In genomic region chrX:119234931-119235555, GRCh38 we compare ENCODE assay signal across 9 cellular contexts. TPM values are rescaled to one million over a fixed set of nuclear protein-coding genes. Genes with fewer than 3 reads are reported as not detected.
DNase-seq lines count a peak whose midpoint lies in the region; ATAC-seq and TF ChIP-seq lines count a peak whose summit lies in the region.
"Had no signal": no experiment of that assay in that cellular context is flagged by ENCODE, and none has a peak within 500 bp of the region (broad histone marks: within the 10 kb centered on the region; RNA-seq: fewer than 3 reads in every experiment).

No MANE protein-coding gene starts in this region.

- H3K27ac ChIP-seq in gastroesophageal sphincter (peak overlapping the region in 3 of 4 donors; percentile 73 to 89 (median 87)), rectal smooth muscle tissue (ENCODE audit: low read depth, low read length) (peak overlapping the region; percentile 71), lower lobe of right lung (no peak overlapping the region), A673 (ENCODE audit: low read depth, low read length, poor library complexity, severe bottlenecking) (no peak overlapping the region)

- no peak for TF ChIP-seq EP300 in gastroesophageal sphincter (IDR thresholded peaks at IDR 0.05)

- H3K4me3 ChIP-seq in H7 (ENCODE audit: insufficient read depth, low read depth, low read length) = peak overlapping the region; percentile 35
- peak overlapping the region in 1 of 2 donors; percentile 78 for H3K4me3 ChIP-seq in gastroesophageal sphincter
- no peak overlapping the region for H3K4me3 ChIP-seq in rectal smooth muscle tissue (ENCODE audit: low read length)
- no peak overlapping the region for H3K4me3 ChIP-seq in lower lobe of right lung
- H3K4me3 ChIP-seq in A673 (ENCODE audit: low read depth, low read length, poor library complexity, severe bottlenecking) = no peak overlapping the region

- H3K9me3 Mint-ChIP-seq in activated B cell treated with CpG ODN at 0.5 μM for 24 hours = no peaks in the 10 kb centered on the region

- intact Hi-C loops in activated B cell treated with CpG ODN at 0.5 μM for 24 hours (cut with micrococcal nuclease) (loop anchor here (10.0 kb wide), 2 partner anchors 170 to 260 kb away; partner anchors contain the start of gene LONRF3), lower lobe of right lung (cut with DNase I) (no loop called here), A673 (cut with micrococcal nuclease; ENCODE audit: unreplicated experiment) (no loop called here)

- H3K9me3 ChIP-seq in gastroesophageal sphincter (no peaks in the 10 kb centered on the region), lower lobe of right lung (no peaks in the 10 kb centered on the region), A673 (ENCODE audit: low read depth, low read length, poor library complexity, severe bottlenecking) (no peaks in the 10 kb centered on the region)

- no peak overlapping the region for H3K9ac ChIP-seq in rectal smooth muscle tissue (ENCODE audit: low read length)

- ATAC-seq in activated B cell treated with CpG ODN at 0.5 μM for 24 hours (ENCODE audit: low read depth) (no peak), gastroesophageal sphincter (no peak), lower lobe of right lung (no peak)

- H3K4me3 Mint-ChIP-seq in activated B cell treated with CpG ODN at 0.5 μM for 24 hours = peak overlapping the region; percentile 89

- POLR2A ChIA-PET in activated B cell treated with CpG ODN at 0.5 μM for 24 hours (lab: Charles Lee) = no interaction called here
- POLR2A ChIA-PET in A673 (lab: Charles Lee; ENCODE audit: low non-redundant PET) = interaction anchor here (0.8 kb wide), 1 partner anchor 85 kb away, joined by 5 read pairs; no protein-coding TSS in a partner anchor

- TF ChIP-seq POLR2A in gastroesophageal sphincter (IDR thresholded peaks at IDR 0.05) = no peak

- DNase-seq in H7 (peak; percentile 40), activated B cell treated with CpG ODN at 0.5 μM for 24 hours (no peak), lower lobe of right lung (no peak), NCI-H774 (lab: John Stamatoyannopoulos, UW) (no peak), A673 (ENCODE audit: low spot score) (no peak)
- DNase-seq in stimulated activated CD4-positive, alpha-beta T cell treated with anti-CD3 and anti-CD28 coated beads, Interleukin-1b, Interleukin-23, amount 100 ng/mL, for 48 hours = no peak
- DNase-seq: activated CD4-positive, alpha-beta T cell treated with anti-CD3 and anti-CD28 coated beads, Interleukin-2, amount 50 U/mL, for 48 hours had no signal

- peaks cover under 1% of the 10 kb centered on the region for H3K36me3 Mint-ChIP-seq in activated B cell treated with CpG ODN at 0.5 μM for 24 hours (ENCODE audit: low read depth)

- CTCF ChIA-PET in activated B cell treated with CpG ODN at 0.5 μM for 24 hours (lab: Charles Lee) (no interaction called here), A673 (lab: Charles Lee) (no interaction called here)

- 18 to 19% methylated on average over 3 of the region's 10 CpGs for WGBS in gastroesophageal sphincter (ENCODE audit: low coverage in 1 of 2), 2 donors

- TF ChIP-seq CTCF in activated B cell treated with CpG ODN at 0.5 μM for 24 hours (IDR thresholded peaks at IDR 0.05) (no peak), gastroesophageal sphincter (IDR thresholded peaks at IDR 0.05) (no peak), lower lobe of right lung (IDR thresholded peaks at IDR 0.05) (no peak), A673 (conservative IDR thresholded peaks at IDR 0.05; ENCODE audit: low read depth, low read length) (no peak)

- H3K4me1 Mint-ChIP-seq in activated B cell treated with CpG ODN at 0.5 μM for 24 hours = peaks cover 16% of the 10 kb centered on the region

- H3K27ac Mint-ChIP-seq in activated B cell treated with CpG ODN at 0.5 μM for 24 hours = no peak overlapping the region

- no peaks in the 10 kb centered on the region for H3K36me3 ChIP-seq in H7 (replicated peaks; ENCODE audit: control insufficient read depth, insufficient read depth, low read length)
- H3K36me3 ChIP-seq in gastroesophageal sphincter = no peaks in the 10 kb centered on the region
- H3K36me3 ChIP-seq in rectal smooth muscle tissue (ENCODE audit: control insufficient read depth, insufficient read depth, low read length) = no peaks in the 10 kb centered on the region
- H3K36me3 ChIP-seq in lower lobe of right lung = no peaks in the 10 kb centered on the region
- no peaks in the 10 kb centered on the region for H3K36me3 ChIP-seq in A673 (ENCODE audit: insufficient read depth, low read length, poor library complexity, severe bottlenecking)

- H3K4me1 ChIP-seq in gastroesophageal sphincter (peaks cover 0 to 26% (median 0%) of the 10 kb centered on the region in 3 donors), rectal smooth muscle tissue (ENCODE audit: control insufficient read depth, insufficient read depth, low read length) (no peaks in the 10 kb centered on the region), lower lobe of right lung (peaks cover 11% of the 10 kb centered on the region), A673 (ENCODE audit: insufficient read depth, low read length, poor library complexity, severe bottlenecking) (peaks cover 13% of the 10 kb centered on the region)

- no peaks in the 10 kb centered on the region for H3K27me3 Mint-ChIP-seq in activated B cell treated with CpG ODN at 0.5 μM for 24 hours

- BruUV-seq in A673 (replicated peaks; lab: Mats Ljungman, UMichigan) = no TSS peak

- H3K27me3 ChIP-seq in H7 (ENCODE audit: control insufficient read depth, insufficient read depth, low read length) = no peaks in the 10 kb centered on the region
- no peaks in the 10 kb centered on the region for H3K27me3 ChIP-seq in gastroesophageal sphincter
- H3K27me3 ChIP-seq in rectal smooth muscle tissue (ENCODE audit: control insufficient read depth, insufficient read depth, low read length) = no peaks in the 10 kb centered on the region
- H3K27me3 ChIP-seq in lower lobe of right lung (ENCODE audit: low read depth) = no peaks in the 10 kb centered on the region
- H3K27me3 ChIP-seq in A673 (replicated peaks; ENCODE audit: insufficient read depth, low read depth, low read length, poor library complexity) = no peaks in the 10 kb centered on the region

RNA-seq across cellular contexts. Expression of gene PGRMC1, which starts 1.0 kb away (rescaled TPM):
- 247 and 254 TPM in 2 replicates for total RNA-seq in H7 (2014; rRNA removed; shearing (Covaris generic))
- total RNA-seq in activated B cell treated with CpG ODN at 0.5 μM for 24 hours = 8.5 and 9.8 TPM in 2 replicates
- total RNA-seq in gastroesophageal sphincter = 100 to 1,000 TPM; 114 to 152 (median 139) TPM
- total RNA-seq in lower lobe of right lung = 71.6 TPM
- 123 and 133 TPM in 2 replicates for total RNA-seq in A673 (2021)

Comparison
In these comparisons a context has a peak if more than half of its experiments do, and no peak if none do; other contexts are left out.
1. H3K27ac ChIP-seq: peak in gastroesophageal sphincter (3 of 4) and rectal smooth muscle tissue (single experiment); none in lower lobe of right lung (single experiment) and A673 (single experiment).